ENCODE assay signal across 18 cellular contexts in genomic region chr6:36024154-36024760, GRCh38. TPM values are rescaled to one million over a fixed set of nuclear protein-coding genes. Genes with fewer than 3 reads are reported as not detected.
A peak's percentile ranks its signal among the peaks of the same experiment; 100 is the strongest.
DNase-seq lines count a peak whose midpoint lies in the region; ATAC-seq, FAIRE-seq and TF ChIP-seq lines count a peak whose summit lies in the region.
"Had no signal": no experiment of that assay in that cellular context is flagged by ENCODE, and none has a peak within 500 bp of the region (broad histone marks: within the 10 kb centered on the region; RNA-seq: fewer than 3 reads in every experiment).

SLC26A8 (minus strand) TSS chr6:36024641; CDS start chr6:36019707, 4,934 bp downstream.

- H3K9me3 Mint-ChIP-seq in activated naive CD8-positive, alpha-beta T cell treated with anti-CD3 and anti-CD28 coated beads for 36 hours: no peaks in the 10 kb centered on the region
- H3K9me3 Mint-ChIP-seq in activated naive CD8-positive, alpha-beta T cell treated with anti-CD3 and anti-CD28 coated beads, Interleukin-2, amount 50 U/mL, for 24 hours: no peaks in the 10 kb centered on the region
- no peaks in the 10 kb centered on the region for H3K9me3 Mint-ChIP-seq in activated T-helper 2 cell treated with anti-CD3 and anti-CD28 coated beads, Interferon-gamma antibody, Interleukin-2, Interleukin-4, amounts not matched to agents 10 μg/mL and 5 μg/mL and 100 μg/mL, durations not matched to agents 14 hours and 24 hours and 36 hours
- H3K9me3 Mint-ChIP-seq: IgD-negative memory B cell had no signal

- peak within 1 kb of the TSS; percentile 89 for H3K4me2 ChIP-seq in mesendoderm (ENCODE audit: low read length)
- no peak within 1 kb of the TSS for H3K4me2 ChIP-seq in PC-9

- TF ChIP-seq CTCF in dorsolateral prefrontal cortex (IDR thresholded peaks at IDR 0.05 in 54 of 56, conservative IDR thresholded peaks at IDR 0.05 in 2 of 56; ENCODE audit: low read depth in 1 of 56, partially characterized antibody in 56 of 56) (no peak), testis (IDR thresholded peaks at IDR 0.05) (no peak), PC-9 (conservative IDR thresholded peaks at IDR 0.05) (no peak)

- no peaks in the 10 kb centered on the region for H4K20me1 ChIP-seq in PC-9 (ENCODE audit: insufficient read depth)

- H2BK15ac ChIP-seq in mesendoderm (replicated peaks; ENCODE audit: low read depth): no peak within 1 kb of the TSS

- no peaks in the 10 kb centered on the region for H3K9me3 ChIP-seq in testis
- no peaks in the 10 kb centered on the region for H3K9me3 ChIP-seq in PC-9 (ENCODE audit: insufficient read depth, low read depth)

- H3K4me1 ChIP-seq in mesendoderm (ENCODE audit: control insufficient read depth, low read depth, low read length) (no peaks in the 10 kb centered on the region), testis (no peaks in the 10 kb centered on the region), PC-9 (replicated peaks; ENCODE audit: insufficient read depth) (no peaks in the 10 kb centered on the region)

- H2BK5ac ChIP-seq in mesendoderm (ENCODE audit: low read length): no peak within 1 kb of the TSS

- H3K4me3 ChIP-seq in dorsolateral prefrontal cortex (peak within 1 kb of the TSS in 53 of 59 donors; percentile 26 to 62 (median 45)), mesendoderm (ENCODE audit: low read length) (peak within 1 kb of the TSS; percentile 7), testis (peak within 1 kb of the TSS; percentile 29 to 46), PC-9 (no peak within 1 kb of the TSS)

- POLR2A ChIA-PET in PC-9 (lab: Charles Lee; ENCODE audit: unreplicated experiment): no interaction called here

- H3K27me3 Mint-ChIP-seq in activated naive CD8-positive, alpha-beta T cell treated with anti-CD3 and anti-CD28 coated beads for 36 hours: peaks cover 35% of the 10 kb centered on the region
- peaks cover 23% of the 10 kb centered on the region for H3K27me3 Mint-ChIP-seq in activated naive CD8-positive, alpha-beta T cell treated with anti-CD3 and anti-CD28 coated beads, Interleukin-2, amount 50 U/mL, for 24 hours
- peaks cover 21% of the 10 kb centered on the region for H3K27me3 Mint-ChIP-seq in activated T-helper 2 cell treated with anti-CD3 and anti-CD28 coated beads, Interferon-gamma antibody, Interleukin-2, Interleukin-4, amounts not matched to agents 10 μg/mL and 5 μg/mL and 100 μg/mL, durations not matched to agents 14 hours and 24 hours and 36 hours (ENCODE audit: low read depth)

- BruUV-seq in PC-9 (replicated peaks; lab: Mats Ljungman, UMichigan): no TSS peak

- H3K79me2 ChIP-seq in mesendoderm (ENCODE audit: control insufficient read depth, insufficient read depth, low read length) (peaks cover 10% of the 10 kb centered on the region), PC-9 (ENCODE audit: low read depth) (peaks cover 17% of the 10 kb centered on the region)

- no peak for FAIRE-seq in HTR-8/SVneo (lab: Jason Lieb, UNC)
- FAIRE-seq: colon, GM18507 had no signal

- H3K9me2 ChIP-seq in PC-9 (ENCODE audit: insufficient read depth): no peaks in the 10 kb centered on the region

- H3K4me3 Mint-ChIP-seq in activated naive CD8-positive, alpha-beta T cell treated with anti-CD3 and anti-CD28 coated beads for 36 hours: no peak within 1 kb of the TSS
- no peak within 1 kb of the TSS for H3K4me3 Mint-ChIP-seq in activated naive CD8-positive, alpha-beta T cell treated with anti-CD3 and anti-CD28 coated beads, Interleukin-2, amount 50 U/mL, for 24 hours
- no peak within 1 kb of the TSS for H3K4me3 Mint-ChIP-seq in activated T-helper 2 cell treated with anti-CD3 and anti-CD28 coated beads, Interferon-gamma antibody, Interleukin-2, Interleukin-4, amounts not matched to agents 10 μg/mL and 5 μg/mL and 100 μg/mL, durations not matched to agents 14 hours and 24 hours and 36 hours (ENCODE audit: low read depth)

- H2AK5ac ChIP-seq in mesendoderm (ENCODE audit: low read length): no peak within 1 kb of the TSS

- peaks cover 18% of the 10 kb centered on the region; the same call in 1 of the 2 replicates for H3F3A ChIP-seq in PC-9 (ENCODE audit: insufficient read depth, low read depth)

- H2AFZ ChIP-seq in PC-9: no peak within 1 kb of the TSS

- no peak within 1 kb of the TSS for H3K4ac ChIP-seq in mesendoderm (ENCODE audit: low read depth, low read length)

- peak within 1 kb of the TSS; percentile 67 for H3K9ac ChIP-seq in mesendoderm (ENCODE audit: low read length)

- intact Hi-C loops in dorsolateral prefrontal cortex (cut with DNase I) (no loop called here), testis (cut with DNase I; ENCODE audit: low total_unique reads) (no loop called here), PC-9 (cut with micrococcal nuclease; ENCODE audit: unreplicated experiment) (no loop called here)
- intact Hi-C loops in activated T-helper 2 cell treated with anti-CD3 and anti-CD28 coated beads, Interferon-gamma antibody, Interleukin-2, Interleukin-4, amounts not matched to agents 10 μg/mL and 5 μg/mL and 100 μg/mL, durations not matched to agents 14 hours and 24 hours and 36 hours (cut with micrococcal nuclease): no loop called here

- H3K23ac ChIP-seq in mesendoderm (ENCODE audit: low read length): no peak within 1 kb of the TSS

- H3K27me3 ChIP-seq in dorsolateral prefrontal cortex: peaks cover 0 to 6% (median 0%) of the 10 kb centered on the region in 45 donors
- no peaks in the 10 kb centered on the region for H3K27me3 ChIP-seq in mesendoderm (ENCODE audit: insufficient read depth, low read length, poor library complexity)
- no peaks in the 10 kb centered on the region for H3K27me3 ChIP-seq in testis
- no peaks in the 10 kb centered on the region for H3K27me3 ChIP-seq in PC-9 (ENCODE audit: insufficient read depth, low read depth)

- H3K27ac Mint-ChIP-seq in activated naive CD8-positive, alpha-beta T cell treated with anti-CD3 and anti-CD28 coated beads for 36 hours: no peak within 1 kb of the TSS
- H3K27ac Mint-ChIP-seq in activated naive CD8-positive, alpha-beta T cell treated with anti-CD3 and anti-CD28 coated beads, Interleukin-2, amount 50 U/mL, for 24 hours: no peak within 1 kb of the TSS
- no peak within 1 kb of the TSS for H3K27ac Mint-ChIP-seq in activated T-helper 2 cell treated with anti-CD3 and anti-CD28 coated beads, Interferon-gamma antibody, Interleukin-2, Interleukin-4, amounts not matched to agents 10 μg/mL and 5 μg/mL and 100 μg/mL, durations not matched to agents 14 hours and 24 hours and 36 hours

- peak within 1 kb of the TSS in 26 of 59 donors; percentile 4 to 74 (median 53) for H3K27ac ChIP-seq in dorsolateral prefrontal cortex
- H3K27ac ChIP-seq in mesendoderm (ENCODE audit: low read depth, low read length): no peak within 1 kb of the TSS
- H3K27ac ChIP-seq in testis: no peak within 1 kb of the TSS
- no peak within 1 kb of the TSS for H3K27ac ChIP-seq in PC-9
- H3K27ac ChIP-seq: VCaP had no signal

- no peak within 1 kb of the TSS for H4K8ac ChIP-seq in mesendoderm (ENCODE audit: low read depth, low read length)

- peaks cover 5% of the 10 kb centered on the region for H3K79me1 ChIP-seq in mesendoderm (ENCODE audit: low read length)

- H4K5ac ChIP-seq in mesendoderm (ENCODE audit: low read length): no peak within 1 kb of the TSS

- H3K36me3 Mint-ChIP-seq in activated naive CD8-positive, alpha-beta T cell treated with anti-CD3 and anti-CD28 coated beads for 36 hours: peaks cover 5% of the 10 kb centered on the region
- H3K36me3 Mint-ChIP-seq in activated naive CD8-positive, alpha-beta T cell treated with anti-CD3 and anti-CD28 coated beads, Interleukin-2, amount 50 U/mL, for 24 hours (ENCODE audit: low read depth): peaks cover 5% of the 10 kb centered on the region
- peaks cover 5% of the 10 kb centered on the region for H3K36me3 Mint-ChIP-seq in activated T-helper 2 cell treated with anti-CD3 and anti-CD28 coated beads, Interferon-gamma antibody, Interleukin-2, Interleukin-4, amounts not matched to agents 10 μg/mL and 5 μg/mL and 100 μg/mL, durations not matched to agents 14 hours and 24 hours and 36 hours (ENCODE audit: low read depth)

- peak; percentile 9 for DNase-seq in activated naive CD8-positive, alpha-beta T cell treated with anti-CD3 and anti-CD28 coated beads for 36 hours
- DNase-seq in activated naive CD8-positive, alpha-beta T cell treated with anti-CD3 and anti-CD28 coated beads, Interleukin-2, amount 50 U/mL, for 24 hours: no peak
- DNase-seq in dorsolateral prefrontal cortex (peak in 3 of 10 donors; percentile 45 to 55 (median 46)), mesendoderm (peak; percentile 28), testis (peak; percentile 18), PC-9 (no peak), HTR-8/SVneo (ENCODE audit: insufficient read length, low spot score) (no peak)
- no peak for DNase-seq in activated T-helper 2 cell treated with anti-CD3 and anti-CD28 coated beads, Interferon-gamma antibody, Interleukin-2, Interleukin-4, amounts not matched to agents 10 μg/mL and 5 μg/mL and 100 μg/mL, durations not matched to agents 14 hours and 24 hours and 36 hours (ENCODE audit: low spot score)
- DNase-seq: activated gamma-delta T cell, DMS153, NCI-H2227 treated with DMSO at 0.1 percent for 48 hours had no signal

- CTCF ChIA-PET in PC-9 (lab: Charles Lee): no interaction called here

- H3K18ac ChIP-seq in mesendoderm (ENCODE audit: low read length): peak within 1 kb of the TSS; percentile 13

- peak within 1 kb of the TSS; percentile 81 for H3K56ac ChIP-seq in mesendoderm (ENCODE audit: low read length)

- peaks cover 3% of the 10 kb centered on the region for H3K4me1 Mint-ChIP-seq in activated naive CD8-positive, alpha-beta T cell treated with anti-CD3 and anti-CD28 coated beads for 36 hours
- H3K4me1 Mint-ChIP-seq in activated naive CD8-positive, alpha-beta T cell treated with anti-CD3 and anti-CD28 coated beads, Interleukin-2, amount 50 U/mL, for 24 hours: peaks cover 16% of the 10 kb centered on the region
- peaks cover 8% of the 10 kb centered on the region for H3K4me1 Mint-ChIP-seq in activated T-helper 2 cell treated with anti-CD3 and anti-CD28 coated beads, Interferon-gamma antibody, Interleukin-2, Interleukin-4, amounts not matched to agents 10 μg/mL and 5 μg/mL and 100 μg/mL, durations not matched to agents 14 hours and 24 hours and 36 hours (ENCODE audit: low read depth)

- no CpG with 5 or more reads among the region's 40 CpGs for WGBS in mesendoderm (ENCODE audit: extremely low coverage, insufficient coverage, low lambda C conversion rate)
- WGBS in testis, 2 donors: 25 to 28% methylated on average over 29 to 35 of the region's 40 CpGs

- no peak within 1 kb of the TSS for H2BK120ac ChIP-seq in mesendoderm (ENCODE audit: low read depth, low read length)

- TF ChIP-seq POLR2A in testis (IDR thresholded peaks at IDR 0.05): no peak

- no peaks in the 10 kb centered on the region for H3K36me3 ChIP-seq in mesendoderm (ENCODE audit: control insufficient read depth, insufficient read depth, low read length)
- H3K36me3 ChIP-seq in testis (ENCODE audit: low read depth, missing control alignments): no peaks in the 10 kb centered on the region
- H3K36me3 ChIP-seq in PC-9 (ENCODE audit: low read depth): no peaks in the 10 kb centered on the region

- no peak for ATAC-seq in activated naive CD8-positive, alpha-beta T cell treated with anti-CD3 and anti-CD28 coated beads, Interleukin-2, amount 50 U/mL, for 24 hours

RNA-seq across cellular contexts. Expression of gene SLC26A8, which starts in this region (rescaled TPM):
- total RNA-seq in activated naive CD8-positive, alpha-beta T cell treated with anti-CD3 and anti-CD28 coated beads for 36 hours: under 1 TPM in 1 of 2 experiments, not detected in 1; 0.06 TPM
- total RNA-seq in dorsolateral prefrontal cortex (10 to 100 TPM in 5 of 120 experiments, 1 to 10 TPM in 115; 2.4 to 11.2 (median 6.1) TPM), testis (10 to 100 TPM; 52.0 to 66.9 TPM), PC-9 (2021) (not detected in 2 replicates)
- 0.21 TPM for polyA plus RNA-seq in mesendoderm (2013, experiment 1 of 2)
- polyA plus RNA-seq in mesendoderm (2013, experiment 2 of 2): 0.22 TPM
- 160 TPM for polyA plus RNA-seq in testis (ENCODE audit: insufficient read depth, low read depth, low replicate concordance)
- not detected in 2 replicates for total RNA-seq in activated T-helper 2 cell treated with anti-CD3 and anti-CD28 coated beads, Interferon-gamma antibody, Interleukin-2, Interleukin-4, amounts not matched to agents 10 μg/mL and 5 μg/mL and 100 μg/mL, durations not matched to agents 14 hours and 24 hours and 36 hours
- total RNA-seq: A673, glomerular endothelial cell, mucosa of gallbladder had no signal
- polyA plus RNA-seq: IgD-negative memory B cell had no signal

Comparison
In these comparisons a context has a peak if more than half of its experiments do, and no peak if none do; other contexts are left out.
1. RNA of gene SLC26A8 (total RNA-seq): 52.0 to 66.9 TPM in testis; 2.4 to 11.2 TPM in dorsolateral prefrontal cortex, 0.06 TPM in activated naive CD8-positive, alpha-beta T cell treated with anti-CD3 and anti-CD28 coated beads for 36 hours, not detected in activated T-helper 2 cell treated with anti-CD3 and anti-CD28 coated beads, Interferon-gamma antibody, Interleukin-2, Interleukin-4, amounts not matched to agents 10 μg/mL and 5 μg/mL and 100 μg/mL, durations not matched to agents 14 hours and 24 hours and 36 hours and not detected in PC-9; every median in the first group is over 4 times any median in the second.
2. Peak in DNase-seq in activated naive CD8-positive, alpha-beta T cell treated with anti-CD3 and anti-CD28 coated beads for 36 hours; RNA of the gene not detected or under 1 TPM.
3. DNase-seq: peak in mesendoderm (single experiment) and testis (single experiment); none in activated naive CD8-positive, alpha-beta T cell treated with anti-CD3 and anti-CD28 coated beads, Interleukin-2, amount 50 U/mL, for 24 hours (single experiment), activated T-helper 2 cell treated with anti-CD3 and anti-CD28 coated beads, Interferon-gamma antibody, Interleukin-2, Interleukin-4, amounts not matched to agents 10 μg/mL and 5 μg/mL and 100 μg/mL, durations not matched to agents 14 hours and 24 hours and 36 hours (single experiment), PC-9 (0 of 2) and HTR-8/SVneo (single experiment).